ENCODE assay signal across 8 cellular contexts in the genomic region with DNA sequence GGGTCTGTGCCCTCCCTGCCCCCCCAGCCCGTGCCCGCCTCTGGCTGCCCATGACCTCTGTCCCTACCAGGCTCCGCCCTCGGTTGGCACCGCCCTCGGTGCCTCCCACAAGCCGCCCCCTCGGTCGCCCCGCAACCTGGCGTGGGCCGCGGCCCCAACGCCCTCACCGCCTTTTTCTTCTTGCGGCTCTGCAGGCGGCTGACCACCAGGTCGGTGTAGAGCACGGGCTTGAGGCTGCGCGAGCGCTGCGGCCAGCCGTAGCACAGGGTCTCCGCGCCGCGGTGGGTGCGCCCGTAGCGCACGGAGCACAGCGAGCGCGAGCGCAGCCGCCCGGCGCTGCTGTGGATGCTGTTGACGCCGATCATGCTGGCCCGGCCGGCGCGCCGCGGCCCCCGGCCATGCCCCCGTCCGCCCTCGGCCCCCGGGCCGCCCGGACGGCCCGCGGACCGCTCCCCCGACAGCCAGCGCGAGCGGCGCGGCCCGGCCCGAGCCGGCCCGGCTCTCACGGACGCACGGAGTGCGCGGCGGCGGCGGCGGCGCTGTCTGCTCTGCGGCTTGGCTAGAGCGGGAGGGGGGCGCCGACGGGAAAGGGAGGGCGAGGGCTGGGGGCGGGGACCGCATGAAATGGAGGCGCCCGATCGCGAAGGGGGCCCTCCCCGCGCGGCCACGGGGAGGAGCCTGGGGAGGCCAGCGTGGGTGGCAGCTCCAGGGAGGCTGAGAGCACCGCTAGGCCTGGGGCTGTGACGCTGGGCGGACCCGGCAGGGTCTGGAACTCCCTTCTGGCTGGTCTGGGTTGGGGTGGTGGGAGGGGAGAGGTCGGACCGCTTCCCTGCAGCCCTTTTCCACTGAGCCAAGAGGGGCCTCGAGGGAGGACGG. TPM values are rescaled to one million over a fixed set of nuclear protein-coding genes. Genes with fewer than 3 reads are reported as not detected.
DNase-seq lines count a peak whose midpoint lies in the region; ATAC-seq, FAIRE-seq and TF ChIP-seq lines count a peak whose summit lies in the region.

No MANE protein-coding gene starts in this region.

- CTCF ChIA-PET in endothelial cell of umbilical vein (lab: Charles Lee), result interaction anchor here (1.3 to 1.8 kb wide), 3 partner anchors 10 to 179 kb away, joined by 3 to 5 read pairs (median 5); no protein-coding TSS in a partner anchor

- H3K36me3 ChIP-seq in endothelial cell of umbilical vein (ENCODE audit: control insufficient read depth in 2 of 2, extremely low read depth in 1 of 2, insufficient read depth in 2 of 2, low read length in 2 of 2), result no peaks in the 10 kb centered on the region

- H3K27me3 Mint-ChIP-seq in natural killer cell (ENCODE audit: low read depth in 2 of 2), result peaks cover 37 to 43% of the 10 kb centered on the region in 2 donors

- peak overlapping the region; percentile 78 for H3K4me3 Mint-ChIP-seq in natural killer cell

- peak overlapping the region; percentile 17 for H2AFZ ChIP-seq in endothelial cell of umbilical vein (ENCODE audit: low read depth, low read length)

- no peak for FAIRE-seq in endothelial cell of umbilical vein (lab: Jason Lieb, UNC)

- intact Hi-C loops in endothelial cell of umbilical vein (cut with micrococcal nuclease) (no loop called here), natural killer cell (cut with micrococcal nuclease) (no loop called here)

- no peak for TF ChIP-seq POLR2A in endothelial cell of umbilical vein (IDR thresholded peaks at IDR 0.05; ENCODE audit: low read depth, low read length)

- no peaks in the 10 kb centered on the region for H3K9me1 ChIP-seq in endothelial cell of umbilical vein (replicated peaks; ENCODE audit: control insufficient read depth, extremely low read depth, insufficient read depth, low read length)

- H3K4me3 ChIP-seq in endothelial cell of umbilical vein (replicated peaks in 1 of 3; ENCODE audit: insufficient read depth in 1 of 3, low read depth in 1 of 3, low read length in 3 of 3), result peak overlapping the region in 1 of 3 experiments; percentile 23

- peaks cover 9 to 15% of the 10 kb centered on the region in 2 donors for H3K4me1 Mint-ChIP-seq in natural killer cell

- H3K9me3 Mint-ChIP-seq in natural killer cell, result no peaks in the 10 kb centered on the region

- H3K27ac ChIP-seq in 22Rv1 (peak overlapping the region; percentile 59), endothelial cell of umbilical vein (ENCODE audit: insufficient read depth, low read depth, low read length) (no peak overlapping the region)

- TF ChIP-seq CTCF in 22Rv1 (IDR thresholded peaks at IDR 0.05) (no peak), endothelial cell of umbilical vein (IDR thresholded peaks at IDR 0.05; ENCODE audit: extremely low read depth in 1 of 2, insufficient read depth in 1 of 2, low read depth in 1 of 2, low read length in 2 of 2) (no peak), natural killer cell (IDR thresholded peaks at IDR 0.05) (no peak)

- H3K36me3 Mint-ChIP-seq in natural killer cell, result no peaks in the 10 kb centered on the region

- H3K9me3 ChIP-seq in endothelial cell of umbilical vein (replicated peaks; ENCODE audit: control insufficient read depth, insufficient read depth, low read length), result no peaks in the 10 kb centered on the region

- H3K27ac Mint-ChIP-seq in natural killer cell, result peak overlapping the region in 1 of 2 donors; percentile 13

- ATAC-seq in natural killer cell (peak; percentile 50 to 57 (median 51)), GM18870 (IDR thresholded peaks at IDR 0.05; ENCODE audit: unreplicated experiment) (no peak)
- peak; percentile 64 for ATAC-seq in stimulated activated naive CD8-positive, alpha-beta T cell treated with anti-CD3 and anti-CD28 coated beads, Interleukin-15, Interleukin-2, amounts not matched to agents 100 U/mL and 50 U/mL, for 24 hours

- no peaks in the 10 kb centered on the region for H3K79me2 ChIP-seq in endothelial cell of umbilical vein (ENCODE audit: control insufficient read depth, insufficient read depth, low read length)

- POLR2A ChIA-PET in endothelial cell of umbilical vein (lab: Charles Lee), result no interaction called here

- H4K20me1 ChIP-seq in endothelial cell of umbilical vein (replicated peaks; ENCODE audit: control insufficient read depth, extremely low read depth, insufficient read depth, low read length), result no peaks in the 10 kb centered on the region

- H3K9ac ChIP-seq in endothelial cell of umbilical vein (replicated peaks; ENCODE audit: extremely low read depth, insufficient read depth, low read length), result no peak overlapping the region

- dilution Hi-C loops in endothelial cell of umbilical vein (cut with MboI; ENCODE audit: extremely low pct_ligation_motif_present, low sequenced_read_pairs), result no loop called here

- H3K4me2 ChIP-seq in endothelial cell of umbilical vein (ENCODE audit: insufficient read depth, low read length), result peak overlapping the region; percentile 47

- H3K27me3 ChIP-seq in endothelial cell of umbilical vein (ENCODE audit: control insufficient read depth in 2 of 2, insufficient read depth in 2 of 2, low read length in 2 of 2), result peaks cover 40 to 53% of the 10 kb centered on the region in 2 experiments

- peak; percentile 63 for DNase-seq in HuH-7.5 (ENCODE audit: low spot score)
- DNase-seq in activated T-cell treated with anti-CD3 and anti-CD28 coated beads for 1 hour (ENCODE audit: low read depth), result peak; percentile 66
- DNase-seq in endothelial cell of umbilical vein (ENCODE audit: low read depth, low spot score), result no peak
- no peak for DNase-seq in natural killer cell
- DNase-seq in stimulated activated naive CD8-positive, alpha-beta T cell treated with anti-CD3 and anti-CD28 coated beads, Interleukin-15, Interleukin-2, amounts not matched to agents 100 U/mL and 50 U/mL, for 24 hours, result peak; percentile 87
- DNase-seq in GM19238 (ENCODE audit: insufficient read length, low spot score), result no peak

- BruUV-seq in endothelial cell of umbilical vein (replicated peaks; lab: Mats Ljungman, UMichigan), result no TSS peak

- H3K4me1 ChIP-seq in endothelial cell of umbilical vein (ENCODE audit: control insufficient read depth, extremely low read depth, insufficient read depth, low read length), result no peaks in the 10 kb centered on the region

TF ChIP-seq in endothelial cell of umbilical vein, 7 proteins besides CTCF, POLR2A, EP300 and RAD21 (continues in another document):
- peak; percentile 63 for TF ChIP-seq EZH2 (IDR thresholded peaks at IDR 0.05; ENCODE audit: borderline replicate concordance, low read depth, low read length, severe bottlenecking)

RNA-seq across cellular contexts. Expression of gene PSD, which starts 9.6 kb away (rescaled TPM):
- total RNA-seq in endothelial cell of umbilical vein, result 0.18 and 0.40 TPM in 2 replicates
- polyA plus RNA-seq in endothelial cell of umbilical vein, result 0.08 and 0.10 TPM in 2 replicates
- polyA plus RNA-seq in endothelial cell of umbilical vein (2011; cell fraction: cytosol; rRNA removed), result 0.07 TPM in 1 of 2 replicates, not detected in the other
- 0.24 and 0.29 TPM in 2 replicates for polyA plus RNA-seq in endothelial cell of umbilical vein (2011; cell fraction: nucleus; rRNA removed)
- polyA plus RNA-seq in endothelial cell of umbilical vein (2012), result 0.86 and 2.6 TPM in 2 replicates
- not detected in 2 replicates for polyA minus RNA-seq in endothelial cell of umbilical vein
- polyA minus RNA-seq in endothelial cell of umbilical vein (2011; cell fraction: cytosol; rRNA and poly(A)+ RNA removed), result not detected
- 0.29 TPM in 1 of 2 replicates, not detected in the other for polyA minus RNA-seq in endothelial cell of umbilical vein (2011; cell fraction: nucleus; rRNA and poly(A)+ RNA removed)
- 1 to 10 TPM; 1.9 to 2.4 (median 2.1) TPM for total RNA-seq in natural killer cell

RNA-seq across cellular contexts. Expression of gene FBXL15, which starts 11.7 kb away (rescaled TPM):
- total RNA-seq in endothelial cell of umbilical vein (9.9 and 10.7 TPM in 2 replicates), natural killer cell (10 to 100 TPM; 15.2 to 17.4 (median 15.5) TPM)
- 15.3 and 21.6 TPM in 2 replicates for polyA plus RNA-seq in endothelial cell of umbilical vein
- polyA plus RNA-seq in endothelial cell of umbilical vein (2011; cell fraction: cytosol; rRNA removed), result 5.9 and 10.1 TPM in 2 replicates
- polyA plus RNA-seq in endothelial cell of umbilical vein (2011; cell fraction: nucleus; rRNA removed), result 11.6 and 11.7 TPM in 2 replicates
- 4.3 and 6.2 TPM in 2 replicates for polyA plus RNA-seq in endothelial cell of umbilical vein (2012)
- polyA minus RNA-seq in endothelial cell of umbilical vein, result 1.4 and 2.0 TPM in 2 replicates
- polyA minus RNA-seq in endothelial cell of umbilical vein (2011; cell fraction: cytosol; rRNA and poly(A)+ RNA removed), result 8.5 TPM
- 1.5 and 1.8 TPM in 2 replicates for polyA minus RNA-seq in endothelial cell of umbilical vein (2011; cell fraction: nucleus; rRNA and poly(A)+ RNA removed)

RNA-seq across cellular contexts. Expression of gene NFKB2, which starts 13.5 kb away (rescaled TPM):
- total RNA-seq in endothelial cell of umbilical vein (21.9 and 25.6 TPM in 2 replicates), natural killer cell (100 to 1,000 TPM; 201 to 264 (median 246) TPM)
- 21.0 and 23.0 TPM in 2 replicates for polyA plus RNA-seq in endothelial cell of umbilical vein
- polyA plus RNA-seq in endothelial cell of umbilical vein (2011; cell fraction: cytosol; rRNA removed), result 13.8 and 20.2 TPM in 2 replicates
- 53.7 and 67.4 TPM in 2 replicates for polyA plus RNA-seq in endothelial cell of umbilical vein (2011; cell fraction: nucleus; rRNA removed)
- 17.7 and 31.9 TPM in 2 replicates for polyA plus RNA-seq in endothelial cell of umbilical vein (2012)
- 9.5 and 11.2 TPM in 2 replicates for polyA minus RNA-seq in endothelial cell of umbilical vein
- polyA minus RNA-seq in endothelial cell of umbilical vein (2011; cell fraction: cytosol; rRNA and poly(A)+ RNA removed), result 27.7 TPM
- polyA minus RNA-seq in endothelial cell of umbilical vein (2011; cell fraction: nucleus; rRNA and poly(A)+ RNA removed), result 11.3 and 18.8 TPM in 2 replicates

RNA-seq across cellular contexts. Expression of gene CUEDC2, which starts 23.4 kb away (rescaled TPM):
- 61.5 and 62.6 TPM in 2 replicates for total RNA-seq in endothelial cell of umbilical vein
- polyA plus RNA-seq in endothelial cell of umbilical vein, result 82.3 and 96.7 TPM in 2 replicates
- polyA plus RNA-seq in endothelial cell of umbilical vein (2011; cell fraction: cytosol; rRNA removed), result 79.5 and 108 TPM in 2 replicates
- polyA plus RNA-seq in endothelial cell of umbilical vein (2011; cell fraction: nucleus; rRNA removed), result 119 and 127 TPM in 2 replicates
- 56.6 and 83.3 TPM in 2 replicates for polyA plus RNA-seq in endothelial cell of umbilical vein (2012)
- polyA minus RNA-seq in endothelial cell of umbilical vein, result 26.5 and 27.4 TPM in 2 replicates
- 32.0 TPM for polyA minus RNA-seq in endothelial cell of umbilical vein (2011; cell fraction: cytosol; rRNA and poly(A)+ RNA removed)
- 7.5 and 12.2 TPM in 2 replicates for polyA minus RNA-seq in endothelial cell of umbilical vein (2011; cell fraction: nucleus; rRNA and poly(A)+ RNA removed)
- 10 to 100 TPM; 35.0 to 43.0 (median 37.7) TPM for total RNA-seq in natural killer cell

RNA-seq across cellular contexts. Expression of gene C10orf95, which starts 42.4 kb away (rescaled TPM):
- total RNA-seq in endothelial cell of umbilical vein (not detected in 2 replicates), natural killer cell (under 1 TPM; 0.25 to 0.41 (median 0.35) TPM)
- polyA plus RNA-seq in endothelial cell of umbilical vein, result 0.08 TPM in 1 of 2 replicates, not detected in the other
- 0.04 TPM in 1 of 2 replicates, not detected in the other for polyA plus RNA-seq in endothelial cell of umbilical vein (2011; cell fraction: cytosol; rRNA removed)
- not detected in 2 replicates for polyA plus RNA-seq in endothelial cell of umbilical vein (2011; cell fraction: nucleus; rRNA removed)
- not detected in 2 replicates for polyA plus RNA-seq in endothelial cell of umbilical vein (2012)
- polyA minus RNA-seq in endothelial cell of umbilical vein, result not detected in 2 replicates
- not detected for polyA minus RNA-seq in endothelial cell of umbilical vein (2011; cell fraction: cytosol; rRNA and poly(A)+ RNA removed)
- not detected in 2 replicates for polyA minus RNA-seq in endothelial cell of umbilical vein (2011; cell fraction: nucleus; rRNA and poly(A)+ RNA removed)

Comparison
In these comparisons a context has a peak if more than half of its experiments do, and no peak if none do; other contexts are left out.
1. DNase-seq: peak in HuH-7.5 (single experiment), activated T-cell treated with anti-CD3 and anti-CD28 coated beads for 1 hour (single experiment) and stimulated activated naive CD8-positive, alpha-beta T cell treated with anti-CD3 and anti-CD28 coated beads, Interleukin-15, Interleukin-2, amounts not matched to agents 100 U/mL and 50 U/mL, for 24 hours (single experiment); none in endothelial cell of umbilical vein (single experiment), natural killer cell (single experiment) and GM19238 (single experiment).